In the genomic region with DNA sequence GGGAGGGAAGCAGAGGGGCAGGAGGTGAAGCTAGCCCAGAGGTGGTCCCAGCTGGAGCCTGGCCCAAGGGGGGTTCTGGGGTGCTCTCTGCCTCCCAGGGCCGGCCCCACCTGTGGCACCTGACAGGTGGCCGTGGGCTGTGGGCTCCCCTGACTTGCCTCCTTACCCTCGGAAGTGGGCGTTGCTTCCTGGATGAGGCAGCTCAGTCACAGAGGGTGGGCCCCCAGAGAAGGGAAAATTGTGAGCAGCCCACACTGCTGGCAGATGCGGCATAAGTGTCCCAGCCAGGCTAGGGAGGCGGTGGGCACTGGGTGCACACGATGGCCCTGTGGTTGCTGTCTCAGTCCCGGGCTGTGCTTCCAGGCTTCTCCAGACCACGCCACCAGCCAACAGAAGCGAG, we compare ENCODE assay signal across 19 cellular contexts.
"Had no signal": no experiment of that assay in that cellular context is flagged by ENCODE, and none has a peak within 500 bp of the region (broad histone marks: within the 10 kb centered on the region; RNA-seq: fewer than 3 reads in every experiment).

No MANE protein-coding gene starts in this region.

- DNase-seq: erythroblast; foreskin keratinocyte; immature natural killer cell; left lung; lower lobe of right lung; mesenchymal stem cell; midbrain; naive B cell; psoas muscle; retina; stimulated activated CD4-positive, alpha-beta T cell treated with anti-CD3 and anti-CD28 coated beads, Interleukin-2, amount 100 ng/mL, for 24 hours; stimulated activated CD4-positive, alpha-beta T cell treated with anti-CD3 and anti-CD28 coated beads, Interleukin-4, amount 100 ng/mL, for 4 hours; transverse colon had no signal

- H3K4me3 Mint-ChIP-seq: central memory CD8-positive, alpha-beta T cell; dendritic cell treated with granulocyte-macrophage colony-stimulating factor and Interleukin-4, amounts not matched to agents 40 ng/mL and 50 ng/mL, for 4 days; immature natural killer cell; naive B cell; nephron; stimulated activated naive CD8-positive, alpha-beta T cell treated with anti-CD3 and anti-CD28 coated beads, Interleukin-15, Interleukin-2, amounts not matched to agents 100 ng/mL and 50 ng/mL, for 24 hours had no signal

- H3K9me3 ChIP-seq: left lung, lower lobe of right lung, psoas muscle, thoracic aorta, transverse colon had no signal

- H3K4me1 Mint-ChIP-seq: central memory CD8-positive, alpha-beta T cell; immature natural killer cell; nephron had no signal

- H3K27me3 Mint-ChIP-seq: dendritic cell treated with granulocyte-macrophage colony-stimulating factor and Interleukin-4, amounts not matched to agents 40 ng/mL and 50 ng/mL, for 4 days; naive B cell; stimulated activated naive CD8-positive, alpha-beta T cell treated with anti-CD3 and anti-CD28 coated beads, Interleukin-15, Interleukin-2, amounts not matched to agents 100 ng/mL and 50 ng/mL, for 24 hours had no signal

- H3K36me3 Mint-ChIP-seq: immature natural killer cell had no signal

- H3K4me1 ChIP-seq: foreskin keratinocyte, left lung, lower lobe of right lung, psoas muscle, transverse colon had no signal

- H3K27ac Mint-ChIP-seq: dendritic cell treated with granulocyte-macrophage colony-stimulating factor and Interleukin-4, amounts not matched to agents 40 ng/mL and 50 ng/mL, for 4 days; immature natural killer cell; nephron; stimulated activated naive CD8-positive, alpha-beta T cell treated with anti-CD3 and anti-CD28 coated beads, Interleukin-15, Interleukin-2, amounts not matched to agents 100 ng/mL and 50 ng/mL, for 24 hours had no signal

- H3K27ac ChIP-seq: foreskin keratinocyte, left lung, lower lobe of right lung, psoas muscle, thoracic aorta, transverse colon had no signal

- H3K9me3 Mint-ChIP-seq: central memory CD8-positive, alpha-beta T cell; dendritic cell treated with granulocyte-macrophage colony-stimulating factor and Interleukin-4, amounts not matched to agents 40 ng/mL and 50 ng/mL, for 4 days; naive B cell; nephron; stimulated activated naive CD8-positive, alpha-beta T cell treated with anti-CD3 and anti-CD28 coated beads, Interleukin-15, Interleukin-2, amounts not matched to agents 100 ng/mL and 50 ng/mL, for 24 hours had no signal

- H3K27me3 ChIP-seq: left lung, transverse colon had no signal

- H3K4me3 ChIP-seq: left lung, lower lobe of right lung, psoas muscle, thoracic aorta, transverse colon had no signal

- ATAC-seq: left lung, lower lobe of right lung, psoas muscle, sciatic nerve had no signal

- H3K36me3 ChIP-seq: lower lobe of right lung, thoracic aorta, transverse colon had no signal
